13 cellular contexts compared by ENCODE assay signal in genomic region chr17:57925361-57925990, GRCh38. TPM values are rescaled to one million over a fixed set of nuclear protein-coding genes. Genes with fewer than 3 reads are reported as not detected.
DNase-seq lines count a peak whose midpoint lies in the region; ATAC-seq and TF ChIP-seq lines count a peak whose summit lies in the region.
"Had no signal": no experiment of that assay in that cellular context is flagged by ENCODE, and none has a peak within 500 bp of the region (broad histone marks: within the 10 kb centered on the region; RNA-seq: fewer than 3 reads in every experiment).

No MANE protein-coding gene starts in this region.

- H3K27me3 Mint-ChIP-seq in mesothelial cell of epicardium (ENCODE audit: low read depth): no peaks in the 10 kb centered on the region

- H3K36me3 ChIP-seq in right atrium auricular region (no peaks in the 10 kb centered on the region), SK-N-MC (ENCODE audit: insufficient read depth, low read length) (no peaks in the 10 kb centered on the region)
- H3K36me3 ChIP-seq: left lung had no signal

- peak overlapping the region; percentile 69 for H3K27ac Mint-ChIP-seq in mesothelial cell of epicardium

- intact Hi-C loops in cardiac septum (cut with DNase I): no loop called here

- H3K4me1 ChIP-seq in right atrium auricular region: peaks cover 0 to 87% of the 10 kb centered on the region in 2 donors

- no peak overlapping the region for H3K9ac ChIP-seq in SK-N-MC (ENCODE audit: insufficient read length)

- no peaks in the 10 kb centered on the region for H3K27me3 ChIP-seq in right atrium auricular region
- H3K27me3 ChIP-seq: left lung, MG63 had no signal

- H3K27ac ChIP-seq in right atrium auricular region: peak overlapping the region; percentile 44 to 51
- peak overlapping the region; percentile 77 for H3K27ac ChIP-seq in SK-N-MC
- H3K27ac ChIP-seq: left lung had no signal

- H3K4me1 Mint-ChIP-seq in mesothelial cell of epicardium: peaks cover 51% of the 10 kb centered on the region

- H3K4me3 Mint-ChIP-seq in mesothelial cell of epicardium: no peak overlapping the region

- H3K4me3 ChIP-seq in right atrium auricular region (no peak overlapping the region), SK-N-MC (peak overlapping the region; percentile 21)
- H3K4me3 ChIP-seq: left lung, MG63 had no signal

- TF ChIP-seq CTCF in right atrium auricular region (IDR thresholded peaks at IDR 0.05) (no peak), mesothelial cell of epicardium (IDR thresholded peaks at IDR 0.05; ENCODE audit: unreplicated experiment) (no peak)

- no peak for ATAC-seq in HG02970 (IDR thresholded peaks at IDR 0.05; ENCODE audit: low FRiP score, unreplicated experiment)
- no peak for ATAC-seq in HG03108 (IDR thresholded peaks at IDR 0.05; ENCODE audit: unreplicated experiment)
- ATAC-seq: left lung had no signal

- no peak for DNase-seq in right atrium auricular region (ENCODE audit: low spot score)
- DNase-seq in cardiac septum (ENCODE audit: low spot score): no peak
- no peak for DNase-seq in SK-N-MC (ENCODE audit: low read depth, low spot score)
- no peak for DNase-seq in mesothelial cell of epicardium (ENCODE audit: low spot score in 2 of 2, unreplicated experiment in 2 of 2)
- no peak for DNase-seq in hypothalamus (lab: John Stamatoyannopoulos, UW)
- DNase-seq in GM03348 (ENCODE audit: low spot score): no peak
- DNase-seq: activated CD4-positive, alpha-beta T cell treated with anti-CD3 and anti-CD28 coated beads for 4 hours; DMS153; head of caudate nucleus; left lung; MG63 had no signal

- peaks cover 2% of the 10 kb centered on the region for H3K36me3 Mint-ChIP-seq in mesothelial cell of epicardium

- no peaks in the 10 kb centered on the region for H3K9me3 Mint-ChIP-seq in mesothelial cell of epicardium

- no peaks in the 10 kb centered on the region for H3K9me3 ChIP-seq in right atrium auricular region
- H3K9me3 ChIP-seq in SK-N-MC (ENCODE audit: low read depth, low read length): no peaks in the 10 kb centered on the region
- H3K9me3 ChIP-seq: left lung, MG63 had no signal

RNA-seq across cellular contexts. Expression of gene CUEDC1, which starts 29.7 kb away (rescaled TPM):
- 10 to 100 TPM; 32.5 to 33.3 TPM for total RNA-seq in right atrium auricular region
- 46.6 TPM for total RNA-seq in cardiac septum
- total RNA-seq in mesothelial cell of epicardium: 37.0 to 38.7 TPM (median 37.8 TPM) in 3 replicates
